Comparison of ENCODE assay signal across 8 cellular contexts in the genomic region with DNA sequence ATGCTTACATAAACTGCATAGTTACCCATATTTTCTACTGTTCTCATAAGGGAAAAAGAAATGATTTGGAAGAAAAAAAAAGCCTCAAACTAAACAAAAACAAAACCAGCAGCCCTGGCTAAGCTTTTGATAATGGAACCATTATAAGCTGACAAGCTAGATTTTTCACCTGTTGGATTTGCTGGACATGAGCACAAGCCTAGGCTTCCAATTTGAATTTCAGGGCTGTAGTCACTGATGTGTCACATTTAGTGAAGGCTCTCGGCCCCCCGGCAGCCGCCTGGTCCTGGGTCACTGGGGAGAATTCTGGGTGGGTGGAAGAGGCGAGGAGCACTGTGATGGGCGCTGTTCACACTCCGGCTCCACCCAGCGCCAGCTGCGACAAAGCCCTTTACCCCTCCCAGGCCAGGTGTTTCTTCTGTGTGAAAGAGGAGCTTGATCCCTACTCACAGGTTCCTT. TPM values are rescaled to one million over a fixed set of nuclear protein-coding genes. Genes with fewer than 3 reads are reported as not detected.
DNase-seq lines count a peak whose midpoint lies in the region; ATAC-seq lines count a peak whose summit lies in the region.

No MANE protein-coding gene starts in this region.

- POLR2A ChIA-PET in activated CD4-positive, alpha-beta T cell treated with anti-CD3 and anti-CD28 coated beads for 36 hours (lab: Charles Lee) = interaction anchor here (0.6 kb wide), 1 partner anchor 34 kb away, joined by 3 read pairs; no protein-coding TSS in a partner anchor

- H3K27ac Mint-ChIP-seq in activated CD4-positive, alpha-beta T cell treated with anti-CD3 and anti-CD28 coated beads for 36 hours = peak overlapping the region; percentile 85
- peak overlapping the region; percentile 88 to 95 (median 90) for H3K27ac Mint-ChIP-seq in naive B cell

- no peaks in the 10 kb centered on the region for H3K9me3 Mint-ChIP-seq in activated CD4-positive, alpha-beta T cell treated with anti-CD3 and anti-CD28 coated beads for 36 hours (ENCODE audit: low read depth)
- no peaks in the 10 kb centered on the region for H3K9me3 Mint-ChIP-seq in naive B cell

- no peak for DNase-seq in activated CD4-positive, alpha-beta T cell treated with anti-CD3 and anti-CD28 coated beads for 36 hours
- no peak for DNase-seq in activated CD4-positive, alpha-beta T cell treated with anti-CD3 and anti-CD28 coated beads for 1 hour
- DNase-seq in NCI-H524 treated with DMSO at 0.1 percent for 48 hours (lab: John Stamatoyannopoulos, UW) (peak; percentile 15), cerebellum (ENCODE audit: low spot score) (peak; percentile 33), naive B cell (no peak), SK-N-DZ (ENCODE audit: low spot score) (no peak), NCI-H1930 (lab: John Stamatoyannopoulos, UW) (no peak)

- no peaks in the 10 kb centered on the region for H3K27me3 Mint-ChIP-seq in activated CD4-positive, alpha-beta T cell treated with anti-CD3 and anti-CD28 coated beads for 36 hours
- no peaks in the 10 kb centered on the region for H3K27me3 Mint-ChIP-seq in naive B cell

- no peak for ATAC-seq in activated CD4-positive, alpha-beta T cell treated with anti-CD3 and anti-CD28 coated beads for 36 hours
- ATAC-seq in naive B cell (ENCODE audit: low read depth in 2 of 2) (no peak), HG02885 (IDR thresholded peaks at IDR 0.05; ENCODE audit: poor library complexity, unreplicated experiment) (no peak)

- peak overlapping the region; percentile 88 for H3K4me3 Mint-ChIP-seq in activated CD4-positive, alpha-beta T cell treated with anti-CD3 and anti-CD28 coated beads for 36 hours
- H3K4me3 Mint-ChIP-seq in naive B cell = peak overlapping the region; percentile 87 to 97 (median 94)

- CTCF ChIA-PET in activated CD4-positive, alpha-beta T cell treated with anti-CD3 and anti-CD28 coated beads for 36 hours (lab: Charles Lee) = interaction anchor here (0.6 to 4.5 kb wide), 5 partner anchors 9 to 464 kb away, joined by 3 to 20 read pairs (median 4); no protein-coding TSS in a partner anchor

- H3K4me1 Mint-ChIP-seq in activated CD4-positive, alpha-beta T cell treated with anti-CD3 and anti-CD28 coated beads for 36 hours = peaks cover 55% of the 10 kb centered on the region
- peaks cover 51 to 85% (median 65%) of the 10 kb centered on the region in 3 donors for H3K4me1 Mint-ChIP-seq in naive B cell

- H3K36me3 Mint-ChIP-seq in activated CD4-positive, alpha-beta T cell treated with anti-CD3 and anti-CD28 coated beads for 36 hours (ENCODE audit: low read depth) = peaks cover 2% of the 10 kb centered on the region
- no peaks in the 10 kb centered on the region for H3K36me3 Mint-ChIP-seq in naive B cell

- intact Hi-C loops in activated CD4-positive, alpha-beta T cell treated with anti-CD3 and anti-CD28 coated beads for 36 hours (cut with DNase I, micrococcal nuclease) = loop anchor here (2.0 to 10.0 kb wide), 7 partner anchors 41 to 553 kb away; a partner anchor contains a TSS

RNA-seq across cellular contexts. Expression of a gene that starts 4.6 kb away (rescaled TPM):
- under 1 TPM; 0.61 to 0.69 TPM for total RNA-seq in activated CD4-positive, alpha-beta T cell treated with anti-CD3 and anti-CD28 coated beads for 36 hours
- 0.64 TPM for total RNA-seq in cerebellum
- polyA plus RNA-seq in naive B cell (ENCODE audit: low read depth in 6 of 6) = under 1 TPM in 5 of 6 donors, not detected in 1; 0.37 to 0.91 (median 0.48) TPM
- not detected in 2 replicates for polyA plus RNA-seq in SK-N-DZ (2014; cell fraction: cytosol; rRNA removed)
- polyA plus RNA-seq in SK-N-DZ (2014; cell fraction: nucleus; rRNA removed) = not detected in 2 replicates

Comparison
In these comparisons a context has a peak if more than half of its experiments do, and no peak if none do; other contexts are left out.
1. DNase-seq: peak in NCI-H524 treated with DMSO at 0.1 percent for 48 hours (single experiment) and cerebellum (single experiment); none in activated CD4-positive, alpha-beta T cell treated with anti-CD3 and anti-CD28 coated beads for 36 hours (single experiment), activated CD4-positive, alpha-beta T cell treated with anti-CD3 and anti-CD28 coated beads for 1 hour (single experiment), naive B cell (single experiment), SK-N-DZ (single experiment) and NCI-H1930 (0 of 2).